In genomic region chr2:199696048-199696447, GRCh38 we compare ENCODE assay signal across 21 cellular contexts.
A peak's percentile ranks its signal among the peaks of the same experiment; 100 is the strongest.
DNase-seq lines count a peak whose midpoint lies in the region; ATAC-seq, FAIRE-seq and TF ChIP-seq lines count a peak whose summit lies in the region.
"Had no signal": no experiment of that assay in that cellular context is flagged by ENCODE, and none has a peak within 500 bp of the region (broad histone marks: within the 10 kb centered on the region; RNA-seq: fewer than 3 reads in every experiment).

No MANE protein-coding gene starts in this region.

- POLR2A ChIA-PET in HepG2 (lab: Yijun Ruan, JAX): no interaction called here

- no peak overlapping the region for H3K4me2 ChIP-seq in HepG2 (ENCODE audit: low read depth, low read length)

- H3K4me1 Mint-ChIP-seq in neural crest cell: no peaks in the 10 kb centered on the region
- H3K4me1 Mint-ChIP-seq: CD4-positive, alpha-beta memory T cell had no signal

- H3K79me2 ChIP-seq in HepG2 (ENCODE audit: insufficient read depth, low read length): no peaks in the 10 kb centered on the region

- no peaks in the 10 kb centered on the region for H3K36me3 ChIP-seq in HepG2 (replicated peaks in 1 of 2; ENCODE audit: control insufficient read depth in 1 of 2, insufficient read depth in 2 of 2, low read length in 2 of 2)
- H3K36me3 ChIP-seq in upper lobe of right lung: no peaks in the 10 kb centered on the region
- H3K36me3 ChIP-seq: HAP-1 had no signal

- TF ChIP-seq EP300 in HepG2 (IDR thresholded peaks at IDR 0.05; ENCODE audit: low read depth in 2 of 2, low read length in 2 of 2) (no peak), HepG2 (CRISPR knock-in tag; IDR thresholded peaks at IDR 0.05; ENCODE audit: borderline replicate concordance) (no peak)

- no peak overlapping the region for H3K9ac ChIP-seq in HepG2 (ENCODE audit: insufficient read depth, low read depth, low read length)

- H3K4me3 Mint-ChIP-seq in neural crest cell: no peak overlapping the region
- H3K4me3 Mint-ChIP-seq: CD4-positive, alpha-beta memory T cell; HFFc6 had no signal

- H4K20me1 ChIP-seq in HepG2 (ENCODE audit: insufficient read depth, low read length): no peaks in the 10 kb centered on the region

- H3K36me3 Mint-ChIP-seq in neural crest cell (ENCODE audit: low read depth): no peaks in the 10 kb centered on the region
- H3K36me3 Mint-ChIP-seq: CD4-positive, alpha-beta memory T cell had no signal

- intact Hi-C loops in HepG2 (cut with micrococcal nuclease; ENCODE audit: unreplicated experiment) (no loop called here), posterior vena cava (cut with DNase I) (no loop called here), upper lobe of right lung (cut with DNase I) (no loop called here)

- BruUV-seq in HepG2 (replicated peaks; lab: Mats Ljungman, UMichigan): no TSS peak

- H3K27ac ChIP-seq in HepG2 (ENCODE audit: extremely low read length, insufficient read depth, low read length) (no peak overlapping the region), upper lobe of right lung (no peak overlapping the region)

- peak; percentile 26; the same call in 1 of the 3 replicates for ATAC-seq in HepG2
- peak; percentile 14 for ATAC-seq in upper lobe of right lung
- no peak for ATAC-seq in GM19463 (IDR thresholded peaks at IDR 0.05; ENCODE audit: unreplicated experiment)
- no peak for ATAC-seq in HG03432 (IDR thresholded peaks at IDR 0.05; ENCODE audit: unreplicated experiment)
- ATAC-seq in HG02852 (IDR thresholded peaks at IDR 0.05; ENCODE audit: unreplicated experiment): no peak
- no peak for ATAC-seq in HG03378 (IDR thresholded peaks at IDR 0.05; ENCODE audit: unreplicated experiment)

- H3K27me3 Mint-ChIP-seq in neural crest cell (ENCODE audit: low read depth): peaks cover 5% of the 10 kb centered on the region

- DNase-seq in HepG2 (ENCODE audit: low spot score): no peak
- DNase-seq in neural crest cell (ENCODE audit: low read depth, low spot score): no peak
- peak; percentile 72 for DNase-seq in posterior vena cava (ENCODE audit: low spot score)
- no peak for DNase-seq in upper lobe of right lung
- DNase-seq: C1 segment of cervical spinal cord; Calu3; CD4-positive, alpha-beta memory T cell; COR-L47; DMS53; DMS79 treated with DMSO at 0.1 percent for 48 hours; GF-D8; GOT3; HFFc6 had no signal

- H3K4me3 ChIP-seq in HepG2 (replicated peaks in 1 of 3; ENCODE audit: insufficient read depth in 1 of 3, low read depth in 2 of 3, low read length in 3 of 3) (no peak overlapping the region), upper lobe of right lung (no peak overlapping the region)
- H3K4me3 ChIP-seq: HAP-1 had no signal

- CTCF ChIA-PET in HepG2 (lab: Yijun Ruan, JAX; ENCODE audit: low intra/inter-chr PET ratio, low total read pairs): no interaction called here

- H3K9me3 ChIP-seq in HepG2 (ENCODE audit: low read length) (no peaks in the 10 kb centered on the region), upper lobe of right lung (no peaks in the 10 kb centered on the region)
- H3K9me3 ChIP-seq: HAP-1 had no signal

- in situ Hi-C loops in HepG2 (cut with HindIII; ENCODE audit: extremely low pct_ligation_motif_present, low pct_unique_long_range_greater_than_20kb): no loop called here

- peak overlapping the region; percentile 6 for H3K27ac Mint-ChIP-seq in neural crest cell (ENCODE audit: unreplicated experiment)
- H3K27ac Mint-ChIP-seq: CD4-positive, alpha-beta memory T cell; HFFc6 had no signal

- no peaks in the 10 kb centered on the region for H3K9me3 Mint-ChIP-seq in neural crest cell
- H3K9me3 Mint-ChIP-seq: CD4-positive, alpha-beta memory T cell had no signal

- TF ChIP-seq RAD21 in HepG2 (CRISPR knock-in tag; IDR thresholded peaks at IDR 0.05): no peak

- 58% methylated on average over 6 of the region's 6 CpGs for WGBS in HepG2 (ENCODE audit: low lambda C conversion rate)

- H3K27me3 ChIP-seq in HepG2 (ENCODE audit: control insufficient read depth in 1 of 2, insufficient read depth in 2 of 2, low read length in 2 of 2) (no peaks in the 10 kb centered on the region), upper lobe of right lung (no peaks in the 10 kb centered on the region)

- no peak for FAIRE-seq in HepG2 (lab: Jason Lieb, UNC)
- FAIRE-seq: GM12891, GM18507, H54 had no signal

- no peak for TF ChIP-seq CTCF in HepG2 (CRISPR knock-in tag; IDR thresholded peaks at IDR 0.05)
- TF ChIP-seq CTCF in neural crest cell (conservative IDR thresholded peaks at IDR 0.05): no peak
- no peak for TF ChIP-seq CTCF in upper lobe of right lung (IDR thresholded peaks at IDR 0.05)

- no peak overlapping the region for H2AFZ ChIP-seq in HepG2 (ENCODE audit: low read length)

- H3K4me1 ChIP-seq in HepG2 (ENCODE audit: insufficient read depth, low read length) (no peaks in the 10 kb centered on the region), upper lobe of right lung (no peaks in the 10 kb centered on the region)

- no peak for TF ChIP-seq POLR2A in HepG2 (IDR thresholded peaks at IDR 0.05; ENCODE audit: insufficient read depth in 1 of 2, low read depth in 2 of 2, low read length in 2 of 2)

TF ChIP-seq in HepG2, 621 proteins besides CTCF, POLR2A, EP300 and RAD21:
- TF ChIP-seq, protein P1, sequence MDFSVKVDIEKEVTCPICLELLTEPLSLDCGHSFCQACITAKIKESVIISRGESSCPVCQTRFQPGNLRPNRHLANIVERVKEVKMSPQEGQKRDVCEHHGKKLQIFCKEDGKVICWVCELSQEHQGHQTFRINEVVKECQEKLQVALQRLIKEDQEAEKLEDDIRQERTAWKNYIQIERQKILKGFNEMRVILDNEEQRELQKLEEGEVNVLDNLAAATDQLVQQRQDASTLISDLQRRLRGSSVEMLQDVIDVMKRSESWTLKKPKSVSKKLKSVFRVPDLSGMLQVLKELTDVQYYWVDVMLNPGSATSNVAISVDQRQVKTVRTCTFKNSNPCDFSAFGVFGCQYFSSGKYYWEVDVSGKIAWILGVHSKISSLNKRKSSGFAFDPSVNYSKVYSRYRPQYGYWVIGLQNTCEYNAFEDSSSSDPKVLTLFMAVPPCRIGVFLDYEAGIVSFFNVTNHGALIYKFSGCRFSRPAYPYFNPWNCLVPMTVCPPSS (IDR thresholded peaks at IDR 0.05): no peak
- TF ChIP-seq ONECUT2 (CRISPR knock-in tag; IDR thresholded peaks at IDR 0.05) (no peak), YY1 (IDR thresholded peaks at IDR 0.05; ENCODE audit: insufficient read depth, insufficient replicate concordance, low read depth, low read length) (no peak), POGZ (CRISPR knock-in tag; IDR thresholded peaks at IDR 0.05) (no peak), ZNF124 (CRISPR knock-in tag; IDR thresholded peaks at IDR 0.05) (no peak), SOX5 (CRISPR knock-in tag; IDR thresholded peaks at IDR 0.05; ENCODE audit: borderline replicate concordance) (no peak), ZNF850 (CRISPR knock-in tag; conservative IDR thresholded peaks at IDR 0.05) (no peak), KLF9 (CRISPR knock-in tag; IDR thresholded peaks at IDR 0.05; ENCODE audit: low read depth) (no peak), KDM1A (CRISPR knock-in tag; IDR thresholded peaks at IDR 0.05) (no peak), NFE2L1 (CRISPR knock-in tag; IDR thresholded peaks at IDR 0.05; ENCODE audit: borderline replicate concordance) (no peak)

Comparison
In these comparisons a context has a peak if more than half of its experiments do, and no peak if none do; other contexts are left out.
1. ATAC-seq: peak in HepG2 (single experiment) and upper lobe of right lung (single experiment); none in GM19463 (single experiment), HG03432 (single experiment), HG02852 (single experiment) and HG03378 (single experiment).